In genomic region chr14:68167019-68167716, GRCh38 we compare ENCODE assay signal across 16 cellular contexts.
DNase-seq lines count a peak whose midpoint lies in the region; ATAC-seq, FAIRE-seq and TF ChIP-seq lines count a peak whose summit lies in the region.
"Had no signal": no experiment of that assay in that cellular context is flagged by ENCODE, and none has a peak within 500 bp of the region (broad histone marks: within the 10 kb centered on the region; RNA-seq: fewer than 3 reads in every experiment).

No MANE protein-coding gene starts in this region.

- H3K27me3 ChIP-seq in mucosa of rectum (ENCODE audit: control insufficient read depth in 2 of 2, insufficient read depth in 2 of 2, low read length in 2 of 2) (no peaks in the 10 kb centered on the region), stomach smooth muscle (ENCODE audit: control insufficient read depth in 1 of 2, insufficient read depth in 2 of 2, low read length in 2 of 2) (no peaks in the 10 kb centered on the region)

- ATAC-seq in HG02588 (IDR thresholded peaks at IDR 0.05; ENCODE audit: unreplicated experiment), result no peak

- H3K4me1 ChIP-seq in mucosa of rectum (ENCODE audit: control insufficient read depth in 2 of 2, insufficient read depth in 2 of 2, low read length in 2 of 2) (peaks cover 12 to 49% of the 10 kb centered on the region in 2 donors), stomach smooth muscle (ENCODE audit: control insufficient read depth, insufficient read depth, low read length) (peaks cover 15% of the 10 kb centered on the region)

- H3K4me3 ChIP-seq in mucosa of rectum (ENCODE audit: low read length in 2 of 2), result peak overlapping the region in 1 of 2 donors; percentile 48
- H3K4me3 ChIP-seq in stomach smooth muscle (ENCODE audit: low read length in 2 of 2), result no peak overlapping the region
- H3K4me3 ChIP-seq: PC-9, SK-N-MC had no signal

- TF ChIP-seq POLR2A in H54 (IDR thresholded peaks at IDR 0.05; ENCODE audit: low read depth, low read length), result no peak

- H3K27ac ChIP-seq in mucosa of rectum (ENCODE audit: low read depth in 2 of 2, low read length in 2 of 2) (peak overlapping the region; percentile 43 to 61), stomach smooth muscle (ENCODE audit: low read length) (peak overlapping the region; percentile 50)
- H3K27ac ChIP-seq: PC-9, SK-N-MC had no signal

- FAIRE-seq in TTC549 (lab: Jason Lieb, UNC) (peak; percentile 100), H54 (lab: Jason Lieb, UNC) (no peak)

- H3K9ac ChIP-seq in mucosa of rectum (ENCODE audit: low read depth in 1 of 2, low read length in 2 of 2) (no peak overlapping the region), stomach smooth muscle (ENCODE audit: low read length in 2 of 2) (no peak overlapping the region)

- DNase-seq in Daoy (ENCODE audit: low read depth), result peak; percentile 20
- DNase-seq in NCI-H2107 treated with DMSO at 0.1 percent for 48 hours (lab: John Stamatoyannopoulos, UW; ENCODE audit: unreplicated experiment), result no peak
- no peak for DNase-seq in cerebellar nuclear complex (lab: John Stamatoyannopoulos, UW)
- no peak for DNase-seq in H54 (ENCODE audit: insufficient read length, low spot score)
- DNase-seq: ACHN; CD4-positive, alpha-beta T cell; H9; KG1; NCI-H1092 treated with DMSO at 0.1 percent for 48 hours; NCI-H1694; PC-9 had no signal

- H3K9me3 ChIP-seq in mucosa of rectum (ENCODE audit: control insufficient read depth in 2 of 2, low read length in 2 of 2) (no peaks in the 10 kb centered on the region), stomach smooth muscle (ENCODE audit: control insufficient read depth in 2 of 2, low read length in 2 of 2) (no peaks in the 10 kb centered on the region)

- no peaks in the 10 kb centered on the region for H3K36me3 ChIP-seq in mucosa of rectum (ENCODE audit: control insufficient read depth in 2 of 2, insufficient read depth in 2 of 2, low read length in 2 of 2)
- H3K36me3 ChIP-seq in stomach smooth muscle (ENCODE audit: control insufficient read depth in 2 of 2, insufficient read depth in 2 of 2, low read length in 2 of 2), result no peaks in the 10 kb centered on the region
